In the genomic region with DNA sequence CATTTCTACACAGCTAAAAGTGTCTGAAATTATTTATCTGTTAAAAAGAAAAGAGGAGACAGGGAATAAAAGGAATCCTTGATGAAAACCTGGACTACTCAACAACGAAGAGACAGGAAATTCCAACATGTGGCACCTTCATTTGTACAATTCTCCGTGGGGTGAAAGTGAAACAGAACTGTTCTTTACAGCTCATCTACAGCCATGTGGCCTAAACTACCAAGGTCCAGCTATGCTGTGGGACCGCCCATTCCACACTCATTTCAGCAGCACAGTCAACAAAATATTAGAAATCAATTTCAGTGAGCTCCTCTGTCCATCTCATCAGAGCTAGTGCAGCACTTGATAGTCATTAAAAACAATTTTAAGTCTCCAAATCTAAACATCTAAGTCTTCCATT, we compare ENCODE assay signal across 23 cellular contexts. TPM values are rescaled to one million over a fixed set of nuclear protein-coding genes. Genes with fewer than 3 reads are reported as not detected.
DNase-seq lines count a peak whose midpoint lies in the region; ATAC-seq, FAIRE-seq and TF ChIP-seq lines count a peak whose summit lies in the region.
"Had no signal": no experiment of that assay in that cellular context is flagged by ENCODE, and none has a peak within 500 bp of the region (broad histone marks: within the 10 kb centered on the region; RNA-seq: fewer than 3 reads in every experiment).

No MANE protein-coding gene starts in this region.

- CTCF ChIA-PET in CD4-positive, alpha-beta memory T cell (lab: Charles Lee; ENCODE audit: partially characterized antibody), result interaction anchor here (0.8 to 2.4 kb wide), 5 partner anchors 13 to 59 kb away, joined by 3 to 12 read pairs (median 3); no protein-coding TSS in a partner anchor

- peak overlapping the region; percentile 38 for H3K27ac Mint-ChIP-seq in activated naive CD8-positive, alpha-beta T cell
- H3K27ac Mint-ChIP-seq in activated naive CD8-positive, alpha-beta T cell treated with anti-CD3 and anti-CD28 coated beads for 36 hours, result no peak overlapping the region
- peak overlapping the region; percentile 72 for H3K27ac Mint-ChIP-seq in astrocyte (ENCODE audit: unreplicated experiment)
- H3K27ac Mint-ChIP-seq in CD4-positive, alpha-beta memory T cell, result peak overlapping the region in 2 of 7 donors; percentile 11 to 32
- H3K27ac Mint-ChIP-seq: activated CD4-positive, alpha-beta memory T cell treated with anti-CD3 and anti-CD28 coated beads for 36 hours; H9; WTC11 had no signal

- H3K4me3 Mint-ChIP-seq in activated naive CD8-positive, alpha-beta T cell, result no peak overlapping the region
- no peak overlapping the region for H3K4me3 Mint-ChIP-seq in activated naive CD8-positive, alpha-beta T cell treated with anti-CD3 and anti-CD28 coated beads for 36 hours
- no peak overlapping the region for H3K4me3 Mint-ChIP-seq in astrocyte (ENCODE audit: unreplicated experiment)
- H3K4me3 Mint-ChIP-seq in CD4-positive, alpha-beta memory T cell, result no peak overlapping the region
- H3K4me3 Mint-ChIP-seq: activated CD4-positive, alpha-beta memory T cell treated with anti-CD3 and anti-CD28 coated beads for 36 hours; H9; naive thymus-derived CD4-positive, alpha-beta T cell; WTC11 had no signal

- H3K27me3 ChIP-seq in astrocyte (ENCODE audit: insufficient read depth, low read length) (no peaks in the 10 kb centered on the region), dorsolateral prefrontal cortex (no peaks in the 10 kb centered on the region)
- no peaks in the 10 kb centered on the region for H3K27me3 ChIP-seq in CD4-positive, alpha-beta memory T cell (ENCODE audit: insufficient read depth, low read length)
- H3K27me3 ChIP-seq: ascending aorta, upper lobe of left lung had no signal

- H3K27ac ChIP-seq in astrocyte (ENCODE audit: low read depth, low read length) (no peak overlapping the region), dorsolateral prefrontal cortex (no peak overlapping the region)
- H3K27ac ChIP-seq in CD4-positive, alpha-beta memory T cell (ENCODE audit: low read depth, low read length), result no peak overlapping the region
- H3K27ac ChIP-seq: ascending aorta, upper lobe of left lung had no signal

- ATAC-seq in left lobe of liver, result peak; percentile 86
- ATAC-seq: naive thymus-derived CD4-positive, alpha-beta T cell; WTC11 had no signal

- POLR2A ChIA-PET in CD4-positive, alpha-beta memory T cell (lab: Charles Lee; ENCODE audit: partially characterized antibody), result no interaction called here

- no peak overlapping the region for H3K9ac ChIP-seq in astrocyte (ENCODE audit: low read length)
- H3K9ac ChIP-seq: SK-N-SH had no signal

- H3K36me3 ChIP-seq in astrocyte (ENCODE audit: insufficient read depth, low read length), result peaks cover 89% of the 10 kb centered on the region
- H3K36me3 ChIP-seq in CD4-positive, alpha-beta memory T cell (ENCODE audit: insufficient read depth, low read length), result peaks cover 96% of the 10 kb centered on the region

- TF ChIP-seq CTCF in astrocyte (IDR thresholded peaks at IDR 0.05; ENCODE audit: insufficient read depth, low read depth, low read length) (no peak), dorsolateral prefrontal cortex (IDR thresholded peaks at IDR 0.05 in 54 of 56, conservative IDR thresholded peaks at IDR 0.05 in 2 of 56; ENCODE audit: low read depth in 1 of 56, partially characterized antibody in 56 of 56) (no peak)

- FAIRE-seq in astrocyte (lab: Jason Lieb, UNC), result no peak
- FAIRE-seq: GM12892 had no signal

- no peaks in the 10 kb centered on the region for H3K27me3 Mint-ChIP-seq in activated naive CD8-positive, alpha-beta T cell
- no peaks in the 10 kb centered on the region for H3K27me3 Mint-ChIP-seq in activated naive CD8-positive, alpha-beta T cell treated with anti-CD3 and anti-CD28 coated beads for 36 hours
- no peaks in the 10 kb centered on the region for H3K27me3 Mint-ChIP-seq in astrocyte (ENCODE audit: low read depth, unreplicated experiment)
- H3K27me3 Mint-ChIP-seq in CD4-positive, alpha-beta memory T cell, result no peaks in the 10 kb centered on the region
- H3K27me3 Mint-ChIP-seq: activated CD4-positive, alpha-beta memory T cell treated with anti-CD3 and anti-CD28 coated beads for 36 hours; naive thymus-derived CD4-positive, alpha-beta T cell had no signal

- H3K36me3 Mint-ChIP-seq in activated naive CD8-positive, alpha-beta T cell, result peaks cover 12% of the 10 kb centered on the region
- peaks cover 55% of the 10 kb centered on the region for H3K36me3 Mint-ChIP-seq in activated naive CD8-positive, alpha-beta T cell treated with anti-CD3 and anti-CD28 coated beads for 36 hours
- H3K36me3 Mint-ChIP-seq in astrocyte (ENCODE audit: low read depth, unreplicated experiment), result peaks cover 42% of the 10 kb centered on the region
- peaks cover 86 to 98% of the 10 kb centered on the region in 2 donors for H3K36me3 Mint-ChIP-seq in CD4-positive, alpha-beta memory T cell

- no peak overlapping the region for H3K4me3 ChIP-seq in astrocyte (ENCODE audit: insufficient read depth, low read depth, low read length)
- no peak overlapping the region for H3K4me3 ChIP-seq in dorsolateral prefrontal cortex
- H3K4me3 ChIP-seq in CD4-positive, alpha-beta memory T cell (ENCODE audit: low read length in 2 of 2), result no peak overlapping the region
- H3K4me3 ChIP-seq: ascending aorta, upper lobe of left lung had no signal

- H3K9me3 Mint-ChIP-seq in activated naive CD8-positive, alpha-beta T cell (ENCODE audit: low read depth), result no peaks in the 10 kb centered on the region
- no peaks in the 10 kb centered on the region for H3K9me3 Mint-ChIP-seq in activated naive CD8-positive, alpha-beta T cell treated with anti-CD3 and anti-CD28 coated beads for 36 hours
- no peaks in the 10 kb centered on the region for H3K9me3 Mint-ChIP-seq in astrocyte (ENCODE audit: unreplicated experiment)
- H3K9me3 Mint-ChIP-seq in CD4-positive, alpha-beta memory T cell, result no peaks in the 10 kb centered on the region
- H3K9me3 Mint-ChIP-seq: activated CD4-positive, alpha-beta memory T cell treated with anti-CD3 and anti-CD28 coated beads for 36 hours; H9; naive thymus-derived CD4-positive, alpha-beta T cell; WTC11 had no signal

- no peak for DNase-seq in activated naive CD8-positive, alpha-beta T cell treated with anti-CD3 and anti-CD28 coated beads for 36 hours
- DNase-seq in astrocyte (ENCODE audit: low read depth), result no peak
- no peak for DNase-seq in left lobe of liver (ENCODE audit: low spot score)
- no peak for DNase-seq in dorsolateral prefrontal cortex
- no peak for DNase-seq in CD4-positive, alpha-beta memory T cell
- DNase-seq in activated CD4-positive, alpha-beta T cell treated with anti-CD3 and anti-CD28 coated beads, Interleukin-2, amount 50 U/mL, for 1 hour, result no peak
- DNase-seq in HCEC 1CT, result no peak
- DNase-seq: activated CD4-positive, alpha-beta memory T cell treated with anti-CD3 and anti-CD28 coated beads for 36 hours; caudate nucleus; DMS79; H9; head of caudate nucleus; naive thymus-derived CD4-positive, alpha-beta T cell; NCI-H1092 treated with DMSO at 0.1 percent for 48 hours; NCI-H1930; occipital lobe; SK-N-SH; stimulated activated CD4-positive, alpha-beta T cell treated with anti-CD3 and anti-CD28 coated beads, Interleukin-1b, Interleukin-23, amount 100 ng/mL, for 48 hours; upper lobe of left lung had no signal

- H3K4me2 ChIP-seq in astrocyte (ENCODE audit: low read length), result no peak overlapping the region
- H3K4me2 ChIP-seq: SK-N-SH had no signal

- no peak overlapping the region for H2AFZ ChIP-seq in astrocyte (ENCODE audit: low read depth, low read length)

- peaks cover 19% of the 10 kb centered on the region for H3K4me1 ChIP-seq in astrocyte (ENCODE audit: insufficient read depth, low read length)
- no peaks in the 10 kb centered on the region for H3K4me1 ChIP-seq in CD4-positive, alpha-beta memory T cell (ENCODE audit: insufficient read depth, low read length)
- H3K4me1 ChIP-seq: upper lobe of left lung had no signal

- intact Hi-C loops in dorsolateral prefrontal cortex (cut with DNase I), result no loop called here
- intact Hi-C loops in CD4-positive, alpha-beta memory T cell (cut with micrococcal nuclease), result no loop called here

- H3K9me3 ChIP-seq in astrocyte (ENCODE audit: insufficient read depth, low read depth, low read length), result no peaks in the 10 kb centered on the region
- H3K9me3 ChIP-seq in CD4-positive, alpha-beta memory T cell (ENCODE audit: control insufficient read depth in 1 of 2, low read length in 2 of 2), result no peaks in the 10 kb centered on the region
- H3K9me3 ChIP-seq: ascending aorta, SK-N-SH, upper lobe of left lung had no signal

- no peaks in the 10 kb centered on the region for H3K79me2 ChIP-seq in astrocyte (ENCODE audit: insufficient read depth, low read length)

- peaks cover 66% of the 10 kb centered on the region for H4K20me1 ChIP-seq in astrocyte (ENCODE audit: insufficient read depth, low read length)

- peaks cover 12% of the 10 kb centered on the region for H3K4me1 Mint-ChIP-seq in activated naive CD8-positive, alpha-beta T cell (ENCODE audit: low read depth)
- peaks cover 19% of the 10 kb centered on the region for H3K4me1 Mint-ChIP-seq in activated naive CD8-positive, alpha-beta T cell treated with anti-CD3 and anti-CD28 coated beads for 36 hours
- H3K4me1 Mint-ChIP-seq in astrocyte (ENCODE audit: low read depth, unreplicated experiment), result peaks cover 42% of the 10 kb centered on the region
- no peaks in the 10 kb centered on the region for H3K4me1 Mint-ChIP-seq in CD4-positive, alpha-beta memory T cell
- H3K4me1 Mint-ChIP-seq: H9, WTC11 had no signal

RNA-seq across cellular contexts. Expression of a gene that starts 44.0 kb away (rescaled TPM):
- total RNA-seq in activated naive CD8-positive, alpha-beta T cell treated with anti-CD3 and anti-CD28 coated beads for 36 hours, result 100 to 1,000 TPM; 109 to 110 TPM
- total RNA-seq in astrocyte (133 and 153 TPM in 2 replicates), left lobe of liver (127 TPM), dorsolateral prefrontal cortex (100 to 1,000 TPM; 143 to 247 (median 184) TPM)
- total RNA-seq in CD4-positive, alpha-beta memory T cell, result 100 to 1,000 TPM; 152 to 154 TPM
- 10 to 100 TPM in 1 of 2 donors, 1 to 10 TPM in 1; 3.8 to 26.9 TPM for polyA plus RNA-seq in CD4-positive, alpha-beta memory T cell
